Comparison of ENCODE assay signal across 1 cellular context in the genomic region with DNA sequence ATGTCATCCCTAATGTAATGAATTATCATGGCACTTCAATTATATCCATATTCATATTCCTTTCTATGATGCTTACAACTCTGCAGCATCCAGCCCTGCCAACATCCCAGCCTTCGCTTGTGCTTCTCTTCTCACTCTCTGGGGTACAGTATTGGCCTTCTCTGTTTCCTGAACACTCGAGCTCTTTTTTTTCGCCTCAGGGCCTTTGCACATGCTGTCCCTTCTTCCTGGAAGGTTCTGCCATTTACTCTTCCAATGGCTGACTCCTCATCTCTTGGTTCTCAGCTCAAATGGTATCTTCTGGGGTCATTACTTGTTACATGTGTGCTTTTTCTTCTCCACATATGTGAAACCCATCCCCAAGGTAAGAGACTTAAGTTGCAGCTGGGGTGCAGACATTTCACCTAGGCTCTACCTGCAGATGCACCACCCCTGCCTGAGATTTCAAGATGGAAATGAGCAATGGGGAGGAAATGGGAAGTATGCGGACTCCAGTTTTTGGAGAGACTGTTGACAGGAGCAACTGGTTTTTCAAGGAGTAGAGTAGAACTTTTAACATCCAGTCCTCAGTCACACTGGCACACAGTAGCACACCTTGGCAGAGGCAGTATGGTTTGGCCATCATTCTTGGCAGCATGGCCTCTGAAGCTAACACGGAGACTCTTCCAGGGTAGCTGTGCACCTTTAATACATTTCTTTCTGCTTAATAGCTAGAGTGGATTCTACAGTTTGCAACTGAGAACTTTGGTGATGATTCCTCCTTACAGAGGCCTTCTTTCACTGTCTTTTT.
TF ChIP-seq lines count a peak whose summit lies in the region.

No MANE protein-coding gene starts in this region.

TF ChIP-seq in GM23338, 12 proteins besides CTCF, POLR2A, EP300 and RAD21 (continued from another document):
- TF ChIP-seq, protein P1, sequence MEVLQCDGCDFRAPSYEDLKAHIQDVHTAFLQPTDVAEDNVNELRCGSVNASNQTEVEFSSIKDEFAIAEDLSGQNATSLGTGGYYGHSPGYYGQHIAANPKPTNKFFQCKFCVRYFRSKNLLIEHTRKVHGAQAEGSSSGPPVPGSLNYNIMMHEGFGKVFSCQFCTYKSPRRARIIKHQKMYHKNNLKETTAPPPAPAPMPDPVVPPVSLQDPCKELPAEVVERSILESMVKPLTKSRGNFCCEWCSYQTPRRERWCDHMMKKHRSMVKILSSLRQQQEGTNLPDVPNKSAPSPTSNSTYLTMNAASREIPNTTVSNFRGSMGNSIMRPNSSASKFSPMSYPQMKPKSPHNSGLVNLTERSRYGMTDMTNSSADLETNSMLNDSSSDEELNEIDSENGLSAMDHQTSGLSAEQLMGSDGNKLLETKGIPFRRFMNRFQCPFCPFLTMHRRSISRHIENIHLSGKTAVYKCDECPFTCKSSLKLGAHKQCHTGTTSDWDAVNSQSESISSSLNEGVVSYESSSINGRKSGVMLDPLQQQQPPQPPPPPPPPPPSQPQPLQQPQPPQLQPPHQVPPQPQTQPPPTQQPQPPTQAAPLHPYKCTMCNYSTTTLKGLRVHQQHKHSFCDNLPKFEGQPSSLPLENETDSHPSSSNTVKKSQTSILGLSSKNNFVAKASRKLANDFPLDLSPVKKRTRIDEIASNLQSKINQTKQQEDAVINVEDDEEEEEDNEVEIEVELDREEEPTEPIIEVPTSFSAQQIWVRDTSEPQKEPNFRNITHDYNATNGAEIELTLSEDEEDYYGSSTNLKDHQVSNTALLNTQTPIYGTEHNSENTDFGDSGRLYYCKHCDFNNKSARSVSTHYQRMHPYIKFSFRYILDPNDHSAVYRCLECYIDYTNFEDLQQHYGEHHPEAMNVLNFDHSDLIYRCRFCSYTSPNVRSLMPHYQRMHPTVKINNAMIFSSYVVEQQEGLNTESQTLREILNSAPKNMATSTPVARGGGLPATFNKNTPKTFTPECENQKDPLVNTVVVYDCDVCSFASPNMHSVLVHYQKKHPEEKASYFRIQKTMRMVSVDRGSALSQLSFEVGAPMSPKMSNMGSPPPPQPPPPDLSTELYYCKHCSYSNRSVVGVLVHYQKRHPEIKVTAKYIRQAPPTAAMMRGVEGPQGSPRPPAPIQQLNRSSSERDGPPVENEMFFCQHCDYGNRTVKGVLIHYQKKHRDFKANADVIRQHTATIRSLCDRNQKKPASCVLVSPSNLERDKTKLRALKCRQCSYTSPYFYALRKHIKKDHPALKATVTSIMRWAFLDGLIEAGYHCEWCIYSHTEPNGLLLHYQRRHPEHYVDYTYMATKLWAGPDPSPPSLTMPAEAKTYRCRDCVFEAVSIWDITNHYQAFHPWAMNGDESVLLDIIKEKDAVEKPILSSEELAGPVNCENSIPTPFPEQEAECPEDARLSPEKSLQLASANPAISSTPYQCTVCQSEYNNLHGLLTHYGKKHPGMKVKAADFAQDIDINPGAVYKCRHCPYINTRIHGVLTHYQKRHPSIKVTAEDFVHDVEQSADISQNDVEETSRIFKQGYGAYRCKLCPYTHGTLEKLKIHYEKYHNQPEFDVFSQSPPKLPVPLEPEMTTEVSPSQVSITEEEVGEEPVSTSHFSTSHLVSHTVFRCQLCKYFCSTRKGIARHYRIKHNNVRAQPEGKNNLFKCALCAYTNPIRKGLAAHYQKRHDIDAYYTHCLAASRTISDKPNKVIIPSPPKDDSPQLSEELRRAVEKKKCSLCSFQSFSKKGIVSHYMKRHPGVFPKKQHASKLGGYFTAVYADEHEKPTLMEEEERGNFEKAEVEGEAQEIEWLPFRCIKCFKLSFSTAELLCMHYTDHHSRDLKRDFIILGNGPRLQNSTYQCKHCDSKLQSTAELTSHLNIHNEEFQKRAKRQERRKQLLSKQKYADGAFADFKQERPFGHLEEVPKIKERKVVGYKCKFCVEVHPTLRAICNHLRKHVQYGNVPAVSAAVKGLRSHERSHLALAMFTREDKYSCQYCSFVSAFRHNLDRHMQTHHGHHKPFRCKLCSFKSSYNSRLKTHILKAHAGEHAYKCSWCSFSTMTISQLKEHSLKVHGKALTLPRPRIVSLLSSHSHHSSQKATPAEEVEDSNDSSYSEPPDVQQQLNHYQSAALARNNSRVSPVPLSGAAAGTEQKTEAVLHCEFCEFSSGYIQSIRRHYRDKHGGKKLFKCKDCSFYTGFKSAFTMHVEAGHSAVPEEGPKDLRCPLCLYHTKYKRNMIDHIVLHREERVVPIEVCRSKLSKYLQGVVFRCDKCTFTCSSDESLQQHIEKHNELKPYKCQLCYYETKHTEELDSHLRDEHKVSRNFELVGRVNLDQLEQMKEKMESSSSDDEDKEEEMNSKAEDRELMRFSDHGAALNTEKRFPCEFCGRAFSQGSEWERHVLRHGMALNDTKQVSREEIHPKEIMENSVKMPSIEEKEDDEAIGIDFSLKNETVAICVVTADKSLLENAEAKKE (CRISPR knock-in tag; IDR thresholded peaks at IDR 0.05), result no peak
- TF ChIP-seq ZNF331 (CRISPR knock-in tag; IDR thresholded peaks at IDR 0.05; ENCODE audit: low read depth) (no peak), CREB1 (CRISPR knock-in tag; IDR thresholded peaks at IDR 0.05; ENCODE audit: low read depth) (no peak)
